Comparison of ENCODE assay signal across 9 cellular contexts in genomic region chr17:7484964-7485377, GRCh38. TPM values are rescaled to one million over a fixed set of nuclear protein-coding genes. Genes with fewer than 3 reads are reported as not detected.
DNase-seq lines count a peak whose midpoint lies in the region; ATAC-seq, FAIRE-seq and TF ChIP-seq lines count a peak whose summit lies in the region.
"Had no signal": no experiment of that assay in that cellular context is flagged by ENCODE, and none has a peak within 500 bp of the region (broad histone marks: within the 10 kb centered on the region; RNA-seq: fewer than 3 reads in every experiment).

No MANE protein-coding gene starts in this region.

- H3K27me3 ChIP-seq in AG04450 (ENCODE audit: control insufficient read depth, insufficient read depth, low read length) = no peaks in the 10 kb centered on the region
- H3K27me3 ChIP-seq in GM12878 (replicated peaks in 1 of 2; ENCODE audit: control insufficient read depth in 2 of 2, insufficient read depth in 2 of 2, low read length in 1 of 2) = no peaks in the 10 kb centered on the region

- TF ChIP-seq CTCF in AG04450 (IDR thresholded peaks at IDR 0.05; ENCODE audit: low read depth, low read length) = 0 out of 2 replicates have a peak, but pooled peaks have one; percentile 11
- 0 out of 6 replicates have a peak, but pooled peaks of 1 of the 3 experiments have one; percentile 8 for TF ChIP-seq CTCF in GM12878 (IDR thresholded peaks at IDR 0.05 in 2 of 3, conservative IDR thresholded peaks at IDR 0.05 in 1 of 3; ENCODE audit: control insufficient read depth in 2 of 3, extremely low read depth in 1 of 3, insufficient read depth in 1 of 3, low read depth in 3 of 3, low read length in 3 of 3)
- no peak for TF ChIP-seq CTCF in mucosa of descending colon (IDR thresholded peaks at IDR 0.05)

- FAIRE-seq in GM12878 (lab: Jason Lieb, UNC) (no peak), RCC 7860 (lab: Jason Lieb, UNC) (no peak)

- BruUV-seq in GM12878 (replicated peaks; lab: Mats Ljungman, UMichigan) = no TSS peak

- POLR2A ChIA-PET in AG04450 (lab: Yijun Ruan, JAX) = interaction anchor here (0.6 to 2.8 kb wide), 17 partner anchors 12 to 654 kb away, joined by 3 to 20 read pairs (median 4); partner anchors contain the start of genes TMEM102, TMEM256, TP53 and WRAP53
- POLR2A ChIA-PET in HEK293T (lab: Yijun Ruan, JAX) = interaction anchor here (0.8 to 3.6 kb wide), 9 partner anchors 16 to 156 kb away, joined by 3 to 24 read pairs (median 4); partner anchors contain the start of genes CHRNB1, FGF11 and NEURL4
- POLR2A ChIA-PET in GM12878 (lab: Charles Lee) = interaction anchor here (0.5 to 6.6 kb wide), 12 partner anchors 8 to 448 kb away, joined by 3 to 63 read pairs (median 5); partner anchors contain the start of genes ACAP1, FGF11, TMEM102 and TNFSF13

- CTCF ChIA-PET in AG04450 (lab: Charles Lee) (interaction anchor here (0.6 to 2.2 kb wide), 3 partner anchors 30 to 100 kb away, joined by 3 to 6 read pairs (median 4); no protein-coding TSS in a partner anchor), HEK293T (lab: Yijun Ruan, JAX) (no interaction called here), GM12878 (lab: Yijun Ruan, JAX) (interaction anchor here (1.0 to 4.7 kb wide), 7 partner anchors 29 to 202 kb away, joined by 3 to 28 read pairs (median 13); partner anchors contain the start of genes SENP3, TMEM102 and TP53)

- peak overlapping the region; percentile 81 for H3K4me3 ChIP-seq in AG04450 (ENCODE audit: low read depth, low read length)
- H3K4me3 ChIP-seq in GM12878 = peak overlapping the region; percentile 91
- peak overlapping the region; percentile 38 for H3K4me3 ChIP-seq in mucosa of descending colon

- peaks cover 6% of the 10 kb centered on the region; the same call in 1 of the 2 replicates for H4K20me1 ChIP-seq in GM12878 (ENCODE audit: control insufficient read depth, insufficient read depth)

- DNase-seq in AG04450 (ENCODE audit: low read depth, low spot score) (no peak), HEK293T (ENCODE audit: extremely low spot score) (no peak), GM12878 (ENCODE audit: low read depth, low spot score) (no peak), mucosa of descending colon (no peak), islet precursor cell (no peak), NCI-H446 treated with DMSO at 0.1 percent for 48 hours (lab: John Stamatoyannopoulos, UW) (no peak), RCC 7860 (ENCODE audit: low spot score) (no peak), DMS153 treated with DMSO at 0.1 percent for 48 hours (lab: John Stamatoyannopoulos, UW; ENCODE audit: unreplicated experiment) (no peak)

- H3K36me3 ChIP-seq in GM12878 (ENCODE audit: control insufficient read depth in 2 of 2, insufficient read depth in 2 of 2, low read length in 1 of 2) = peaks cover 0 to 3% of the 10 kb centered on the region in 2 experiments; a peak in 2 of 4 replicates
- H3K36me3 ChIP-seq in mucosa of descending colon (ENCODE audit: low read depth) = no peaks in the 10 kb centered on the region

- no peak for TF ChIP-seq RAD21 in GM12878 (IDR thresholded peaks at IDR 0.05; ENCODE audit: insufficient read depth, low read depth, low read length)

- H3K27ac ChIP-seq in AG04450 (ENCODE audit: low read depth, low read length) (peak overlapping the region; percentile 57), GM12878 (ENCODE audit: control insufficient read depth, insufficient read depth) (peak overlapping the region; percentile 75)

- TF ChIP-seq EP300 in GM12878 (IDR thresholded peaks at IDR 0.05; ENCODE audit: borderline replicate concordance in 1 of 2, control insufficient read depth in 1 of 2, low read depth in 2 of 2, low read length in 2 of 2) = no peak

- intact Hi-C loops in GM12878 (cut with micrococcal nuclease; ENCODE audit: unreplicated experiment) = loop anchor here (1.0 to 10.0 kb wide), 3 partner anchors 30 to 200 kb away; partner anchors contain the start of genes TP53 and WRAP53
- intact Hi-C loops in mucosa of descending colon (cut with DNase I, micrococcal nuclease) = no loop called here

- H3K4me1 ChIP-seq in GM12878 (ENCODE audit: control insufficient read depth, insufficient read depth, low read length) (no peaks in the 10 kb centered on the region; the same call in 1 of the 2 replicates), mucosa of descending colon (ENCODE audit: low read depth) (peaks cover 40% of the 10 kb centered on the region)

- ATAC-seq in GM12878 (peak; percentile 2; the same call in 2 of the 3 replicates), mucosa of descending colon (no peak)

- H3K79me2 ChIP-seq in GM12878 (ENCODE audit: control insufficient read depth, insufficient read depth, low read length) = peaks cover 54% of the 10 kb centered on the region

- in situ Hi-C loops in GM12878 (cut with MboI) = no loop called here

- TF ChIP-seq POLR2A in GM12878 (IDR thresholded peaks at IDR 0.05; ENCODE audit: low read depth, low read length) = no peak

- peak overlapping the region; percentile 68 for H3K4me2 ChIP-seq in GM12878 (ENCODE audit: control insufficient read depth, insufficient read depth)

- H3K9ac ChIP-seq in GM12878 (ENCODE audit: control insufficient read depth, insufficient read depth, low read length) = peak overlapping the region; percentile 89

- SMC1A ChIA-PET in GM12878 (lab: Charles Lee; ENCODE audit: uncharacterized antibody, unreplicated experiment) = interaction anchor here (1.5 to 3.5 kb wide), 3 partner anchors 41 to 73 kb away, joined by 3 to 24 read pairs (median 6); partner anchors contain the start of genes TMEM102 and TNFSF13

- RAD21 ChIA-PET in GM12878 (lab: Charles Lee; ENCODE audit: unreplicated experiment) = interaction anchor here (0.7 to 1.9 kb wide), 6 partner anchors 44 to 202 kb away, joined by 3 to 11 read pairs (median 5); partner anchors contain the start of genes FGF11 and TP53

- WGBS in GM12878 (ENCODE audit: insufficient coverage, insufficient replicate concordance, low lambda C conversion rate, missing lambda C conversion rate) = 0% methylated on average over 15 of the region's 15 CpGs

- H3K9me3 ChIP-seq in AG04450 (ENCODE audit: control insufficient read depth, insufficient read depth, low read length) = no peaks in the 10 kb centered on the region
- H3K9me3 ChIP-seq in GM12878 (replicated peaks; ENCODE audit: control insufficient read depth, insufficient read depth, low read length) = no peaks in the 10 kb centered on the region
- H3K9me3 ChIP-seq in mucosa of descending colon = no peaks in the 10 kb centered on the region

- no peak overlapping the region for H2AFZ ChIP-seq in GM12878 (ENCODE audit: control insufficient read depth, low read depth, low read length)

RNA-seq across cellular contexts. Expression of gene POLR2A, which starts 0.8 kb away (rescaled TPM):
- polyA plus RNA-seq in AG04450 (2011; rRNA removed) (18.4 and 35.0 TPM in 2 replicates), GM12878 (2011; rRNA removed) (7.9 and 19.3 TPM in 2 replicates), GM12878 (2014; fragmentation: Illumina TruSeq; extraction: Trizol) (47.6 and 57.7 TPM in 2 replicates), GM12878 (2014; fragmentation: Nextera tagmentation; extraction: Ambion mirVana) (1 to 10 TPM; 1.7 to 2.8 TPM), GM12878 (2014; rRNA removed) (37.8 and 45.5 TPM in 2 replicates), GM12878 (2016; fragmentation: Nextera tagmentation; extraction: Ambion mirVana) (10 to 100 TPM; 88.2 to 95.0 TPM)
- polyA minus RNA-seq in AG04450 (2011; rRNA and poly(A)+ RNA removed) = 207 and 320 TPM in 2 replicates
- total RNA-seq in GM12878 (2013; cell fraction: nucleolus; rRNA removed) = 174 and 219 TPM in 2 replicates
- total RNA-seq in GM12878 (2014; rRNA removed) (25.6 and 28.9 TPM in 2 replicates), GM12878 (2014; rRNA removed; fragmentation: Illumina TruSeq; extraction: Trizol) (12.0 and 12.5 TPM in 2 replicates), GM12878 (2021) (111 and 121 TPM in 2 replicates), mucosa of descending colon (100 to 1,000 TPM; 101 to 124 (median 118) TPM)
- polyA plus RNA-seq in GM12878 (2011; ENCODE audit: low read depth) = 68.9 TPM
- 26.4 and 47.8 TPM in 2 replicates for polyA plus RNA-seq in GM12878 (2011; cell fraction: cytosol; rRNA removed)
- polyA plus RNA-seq in GM12878 (2011; cell fraction: nucleus; rRNA removed) = 84.9 and 129 TPM in 2 replicates
- 74.8 and 80.1 TPM in 2 replicates for polyA plus RNA-seq in GM12878 (2012)
- 99.0 and 179 TPM in 2 replicates for polyA minus RNA-seq in GM12878 (2011; rRNA and poly(A)+ RNA removed)
- polyA minus RNA-seq in GM12878 (2011; cell fraction: cytosol; rRNA and poly(A)+ RNA removed) = 87.3 and 103 TPM in 2 replicates
- 91.4 and 180 TPM in 2 replicates for polyA minus RNA-seq in GM12878 (2011; cell fraction: nucleus; rRNA and poly(A)+ RNA removed)

RNA-seq across cellular contexts. Expression of gene SLC35G6, which starts 3.7 kb away (rescaled TPM):
- polyA plus RNA-seq in AG04450 (2011; rRNA removed) (not detected in 2 replicates), GM12878 (2011; rRNA removed) (not detected in 2 replicates), GM12878 (2014; fragmentation: Illumina TruSeq; extraction: Trizol) (not detected in 2 replicates), GM12878 (2014; fragmentation: Nextera tagmentation; extraction: Ambion mirVana) (not detected), GM12878 (2014; rRNA removed) (not detected in 2 replicates), GM12878 (2016; fragmentation: Nextera tagmentation; extraction: Ambion mirVana) (under 1 TPM in 1 of 2 experiments, not detected in 1; 0.20 TPM)
- polyA minus RNA-seq in AG04450 (2011; rRNA and poly(A)+ RNA removed) = not detected in 2 replicates
- not detected in 2 replicates for total RNA-seq in GM12878 (2013; cell fraction: nucleolus; rRNA removed)
- total RNA-seq in GM12878 (2014; rRNA removed) (not detected in 2 replicates), GM12878 (2014; rRNA removed; fragmentation: Illumina TruSeq; extraction: Trizol) (not detected in 2 replicates), GM12878 (2021) (not detected in 2 replicates), mucosa of descending colon (not detected)
- not detected for polyA plus RNA-seq in GM12878 (2011; ENCODE audit: low read depth)
- not detected in 2 replicates for polyA plus RNA-seq in GM12878 (2011; cell fraction: cytosol; rRNA removed)
- not detected in 2 replicates for polyA plus RNA-seq in GM12878 (2011; cell fraction: nucleus; rRNA removed)
- 0.13 and 0.18 TPM in 2 replicates for polyA plus RNA-seq in GM12878 (2012)
- polyA minus RNA-seq in GM12878 (2011; rRNA and poly(A)+ RNA removed) = 0.10 TPM in 1 of 2 replicates, not detected in the other
- polyA minus RNA-seq in GM12878 (2011; cell fraction: cytosol; rRNA and poly(A)+ RNA removed) = not detected in 2 replicates
- polyA minus RNA-seq in GM12878 (2011; cell fraction: nucleus; rRNA and poly(A)+ RNA removed) = not detected in 2 replicates
- total RNA-seq: renal cortical epithelial cell had no signal

RNA-seq across cellular contexts. Expression of gene ZBTB4, which starts 5.5 kb away (rescaled TPM):
- 18.8 and 22.3 TPM in 2 replicates for polyA plus RNA-seq in AG04450 (2011; rRNA removed)
- 28.8 and 32.5 TPM in 2 replicates for polyA minus RNA-seq in AG04450 (2011; rRNA and poly(A)+ RNA removed)
- total RNA-seq in GM12878 (2013; cell fraction: nucleolus; rRNA removed) = 26.9 and 29.2 TPM in 2 replicates
- 7.6 and 8.3 TPM in 2 replicates for total RNA-seq in GM12878 (2014; rRNA removed)
- 6.1 and 6.2 TPM in 2 replicates for total RNA-seq in GM12878 (2014; rRNA removed; fragmentation: Illumina TruSeq; extraction: Trizol)
- 14.9 and 15.1 TPM in 2 replicates for total RNA-seq in GM12878 (2021)
- polyA plus RNA-seq in GM12878 (2011; ENCODE audit: low read depth) = 6.7 TPM
- 7.6 and 8.9 TPM in 2 replicates for polyA plus RNA-seq in GM12878 (2011; rRNA removed)
- polyA plus RNA-seq in GM12878 (2011; cell fraction: cytosol; rRNA removed) = 8.8 and 9.3 TPM in 2 replicates
- 26.2 and 29.9 TPM in 2 replicates for polyA plus RNA-seq in GM12878 (2011; cell fraction: nucleus; rRNA removed)
- polyA plus RNA-seq in GM12878 (2012) = 14.6 and 15.8 TPM in 2 replicates
- polyA plus RNA-seq in GM12878 (2014; fragmentation: Illumina TruSeq; extraction: Trizol) = 9.2 and 9.4 TPM in 2 replicates
- polyA plus RNA-seq in GM12878 (2014; fragmentation: Nextera tagmentation; extraction: Ambion mirVana) = 1 to 10 TPM; 2.0 to 3.0 TPM
- 8.9 and 9.7 TPM in 2 replicates for polyA plus RNA-seq in GM12878 (2014; rRNA removed)
- 1 to 10 TPM; 4.3 to 4.6 TPM for polyA plus RNA-seq in GM12878 (2016; fragmentation: Nextera tagmentation; extraction: Ambion mirVana)
- polyA minus RNA-seq in GM12878 (2011; rRNA and poly(A)+ RNA removed) = 8.7 and 14.0 TPM in 2 replicates
- 4.5 and 4.8 TPM in 2 replicates for polyA minus RNA-seq in GM12878 (2011; cell fraction: cytosol; rRNA and poly(A)+ RNA removed)
- polyA minus RNA-seq in GM12878 (2011; cell fraction: nucleus; rRNA and poly(A)+ RNA removed) = 7.0 and 12.9 TPM in 2 replicates
- 10 to 100 TPM; 16.6 to 93.9 (median 18.5) TPM for total RNA-seq in mucosa of descending colon

RNA-seq across cellular contexts. Expression of gene CHRNB1, which starts 40.1 kb away (rescaled TPM):
- polyA plus RNA-seq in AG04450 (2011; rRNA removed) (5.3 and 6.3 TPM in 2 replicates), GM12878 (2011; rRNA removed) (9.1 and 11.0 TPM in 2 replicates), GM12878 (2014; fragmentation: Illumina TruSeq; extraction: Trizol) (12.2 and 14.4 TPM in 2 replicates), GM12878 (2014; fragmentation: Nextera tagmentation; extraction: Ambion mirVana) (10 to 100 TPM; 13.2 to 14.8 TPM), GM12878 (2014; rRNA removed) (10.6 and 11.6 TPM in 2 replicates), GM12878 (2016; fragmentation: Nextera tagmentation; extraction: Ambion mirVana) (10 to 100 TPM in 1 of 2 experiments, 1 to 10 TPM in 1; 8.5 to 10.7 TPM)
- polyA minus RNA-seq in AG04450 (2011; rRNA and poly(A)+ RNA removed) = 2.9 and 4.2 TPM in 2 replicates
- total RNA-seq in GM12878 (2013; cell fraction: nucleolus; rRNA removed) = 8.8 and 10.3 TPM in 2 replicates
- total RNA-seq in GM12878 (2014; rRNA removed) (10.8 and 12.0 TPM in 2 replicates), GM12878 (2014; rRNA removed; fragmentation: Illumina TruSeq; extraction: Trizol) (12.8 and 12.9 TPM in 2 replicates), GM12878 (2021) (5.8 and 7.4 TPM in 2 replicates), mucosa of descending colon (1 to 10 TPM; 6.0 to 8.3 (median 7.7) TPM)
- 5.9 TPM for polyA plus RNA-seq in GM12878 (2011; ENCODE audit: low read depth)
- polyA plus RNA-seq in GM12878 (2011; cell fraction: cytosol; rRNA removed) = 20.4 and 24.7 TPM in 2 replicates
- 9.5 and 9.7 TPM in 2 replicates for polyA plus RNA-seq in GM12878 (2011; cell fraction: nucleus; rRNA removed)
- 10.9 and 11.6 TPM in 2 replicates for polyA plus RNA-seq in GM12878 (2012)
- 7.5 and 13.9 TPM in 2 replicates for polyA minus RNA-seq in GM12878 (2011; rRNA and poly(A)+ RNA removed)
- 2.1 and 4.1 TPM in 2 replicates for polyA minus RNA-seq in GM12878 (2011; cell fraction: cytosol; rRNA and poly(A)+ RNA removed)
- 3.0 and 4.3 TPM in 2 replicates for polyA minus RNA-seq in GM12878 (2011; cell fraction: nucleus; rRNA and poly(A)+ RNA removed)

RNA-seq across cellular contexts. Expression of gene FGF11, which starts 45.7 kb away (rescaled TPM):
- polyA plus RNA-seq in AG04450 (2011; rRNA removed) (0.58 and 0.63 TPM in 2 replicates), GM12878 (2011; rRNA removed) (15.6 and 21.1 TPM in 2 replicates), GM12878 (2014; fragmentation: Illumina TruSeq; extraction: Trizol) (3.5 and 4.1 TPM in 2 replicates), GM12878 (2014; fragmentation: Nextera tagmentation; extraction: Ambion mirVana) (1 to 10 TPM in 1 of 2 experiments, under 1 TPM in 1; 0.69 to 1.3 TPM), GM12878 (2014; rRNA removed) (2.3 and 2.8 TPM in 2 replicates), GM12878 (2016; fragmentation: Nextera tagmentation; extraction: Ambion mirVana) (1 to 10 TPM in 1 of 2 experiments, under 1 TPM in 1; 0.97 to 1.8 TPM)
- polyA minus RNA-seq in AG04450 (2011; rRNA and poly(A)+ RNA removed) = 0.28 and 0.39 TPM in 2 replicates
- 23.7 and 26.4 TPM in 2 replicates for total RNA-seq in GM12878 (2013; cell fraction: nucleolus; rRNA removed)
- total RNA-seq in GM12878 (2014; rRNA removed) (2.3 and 3.0 TPM in 2 replicates), GM12878 (2014; rRNA removed; fragmentation: Illumina TruSeq; extraction: Trizol) (1.8 and 2.4 TPM in 2 replicates), GM12878 (2021) (3.0 TPM in 2 replicates), mucosa of descending colon (1 to 10 TPM; 1.4 to 3.0 (median 2.2) TPM)
- polyA plus RNA-seq in GM12878 (2011; ENCODE audit: low read depth) = 13.9 TPM
- 14.9 and 20.2 TPM in 2 replicates for polyA plus RNA-seq in GM12878 (2011; cell fraction: cytosol; rRNA removed)
- 42.8 and 79.1 TPM in 2 replicates for polyA plus RNA-seq in GM12878 (2011; cell fraction: nucleus; rRNA removed)
- polyA plus RNA-seq in GM12878 (2012) = 18.4 and 22.6 TPM in 2 replicates
- polyA minus RNA-seq in GM12878 (2011; rRNA and poly(A)+ RNA removed) = 6.2 and 10.5 TPM in 2 replicates
- polyA minus RNA-seq in GM12878 (2011; cell fraction: cytosol; rRNA and poly(A)+ RNA removed) = 3.7 and 3.8 TPM in 2 replicates
- 6.6 and 6.9 TPM in 2 replicates for polyA minus RNA-seq in GM12878 (2011; cell fraction: nucleus; rRNA and poly(A)+ RNA removed)

Comparison
In these comparisons a context has a peak if more than half of its experiments do, and no peak if none do; other contexts are left out.
1. H3K4me3 ChIP-seq: peak in every context shown above with its lines; median percentile 91 in GM12878; 81 in AG04450; 38 in mucosa of descending colon.